ENCODE assay signal across 8 cellular contexts in the genomic region with DNA sequence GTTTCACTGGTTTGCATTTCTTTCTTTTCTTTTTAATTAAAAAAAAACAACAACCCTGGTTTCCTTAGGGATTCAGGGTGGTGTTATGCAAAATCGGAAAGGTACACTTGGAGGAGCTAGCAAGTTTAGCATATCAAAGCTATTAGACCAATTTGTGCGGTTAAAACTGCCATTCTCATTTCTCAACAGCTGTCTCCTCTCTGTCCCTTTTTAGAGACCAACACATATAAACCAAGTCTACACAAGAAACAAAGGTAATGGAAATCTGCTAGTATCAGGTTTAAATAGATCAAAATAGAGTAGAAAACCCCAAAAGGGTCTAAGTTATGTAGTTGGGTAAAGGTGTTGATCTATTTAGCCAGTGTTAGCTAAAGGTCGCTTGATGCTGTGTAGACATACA. TPM values are rescaled to one million over a fixed set of nuclear protein-coding genes. Genes with fewer than 3 reads are reported as not detected.
DNase-seq lines count a peak whose midpoint lies in the region; ATAC-seq and TF ChIP-seq lines count a peak whose summit lies in the region.

No MANE protein-coding gene starts in this region.

- H3K27me3 ChIP-seq in adrenal gland, result no peaks in the 10 kb centered on the region
- H3K27me3 ChIP-seq in kidney epithelial cell (ENCODE audit: control insufficient read depth, insufficient read depth, low read length), result no peaks in the 10 kb centered on the region
- no peaks in the 10 kb centered on the region for H3K27me3 ChIP-seq in subcutaneous abdominal adipose tissue (ENCODE audit: control insufficient read depth in 5 of 5, insufficient read depth in 4 of 5, low read length in 5 of 5)

- TF ChIP-seq POLR2A in adrenal gland (IDR thresholded peaks at IDR 0.05), result no peak

- TF ChIP-seq CTCF in adrenal gland (IDR thresholded peaks at IDR 0.05) (peak in 1 of 6 experiments; percentile 5), kidney epithelial cell (IDR thresholded peaks at IDR 0.05; ENCODE audit: insufficient read depth, low read length, poor library complexity, severe bottlenecking) (no peak)

- H3K4me1 ChIP-seq in adrenal gland (replicated peaks in 1 of 2) (peaks cover 5 to 34% of the 10 kb centered on the region in 2 donors), subcutaneous abdominal adipose tissue (ENCODE audit: control insufficient read depth in 5 of 5, insufficient read depth in 5 of 5, low read length in 5 of 5) (peaks cover 2 to 40% (median 36%) of the 10 kb centered on the region in 5 donors)

- H3K4me3 ChIP-seq in adrenal gland, result peak overlapping the region in 2 of 4 donors; percentile 27 to 54
- peak overlapping the region; percentile 37 for H3K4me3 ChIP-seq in kidney epithelial cell (ENCODE audit: low read depth, low read length)
- peak overlapping the region in 4 of 5 donors; percentile 75 to 90 (median 80) for H3K4me3 ChIP-seq in subcutaneous abdominal adipose tissue (ENCODE audit: low read depth in 1 of 5, low read length in 5 of 5)

- no peaks in the 10 kb centered on the region for H3K9me3 ChIP-seq in adrenal gland (replicated peaks in 1 of 3)
- H3K9me3 ChIP-seq in subcutaneous abdominal adipose tissue (ENCODE audit: control insufficient read depth in 5 of 5, low read length in 5 of 5), result no peaks in the 10 kb centered on the region

- peak overlapping the region in 4 of 5 donors; percentile 79 to 95 (median 92) for H3K27ac ChIP-seq in adrenal gland
- peak overlapping the region; percentile 90 for H3K27ac ChIP-seq in subcutaneous abdominal adipose tissue (ENCODE audit: low read depth, low read length)

- DNase-seq in adrenal gland (no peak), kidney epithelial cell (ENCODE audit: low read depth) (no peak), NCI-H748 (lab: John Stamatoyannopoulos, UW; ENCODE audit: unreplicated experiment) (no peak), left colon (no peak)

- ATAC-seq in HG03432 (IDR thresholded peaks at IDR 0.05; ENCODE audit: unreplicated experiment), result peak; percentile 8
- ATAC-seq in HG03159 (IDR thresholded peaks at IDR 0.05; ENCODE audit: unreplicated experiment), result no peak
- no peak for ATAC-seq in HG03097 (IDR thresholded peaks at IDR 0.05; ENCODE audit: low FRiP score, unreplicated experiment)
- ATAC-seq in left colon, result no peak

- WGBS in adrenal gland, 4 donors, result 46 to 54% (median 51%) methylated on average over 3 of the region's 3 CpGs

- H3K36me3 ChIP-seq in adrenal gland (replicated peaks in 1 of 2) (no peaks in the 10 kb centered on the region), kidney epithelial cell (ENCODE audit: control insufficient read depth, insufficient read depth, low read length) (no peaks in the 10 kb centered on the region), subcutaneous abdominal adipose tissue (ENCODE audit: control insufficient read depth in 5 of 5, insufficient read depth in 5 of 5, low read length in 5 of 5) (no peaks in the 10 kb centered on the region)

- intact Hi-C loops in adrenal gland (cut with DNase I) (loop anchor here in 1 of 2 donors (10.0 kb wide), 1 partner anchor 472 kb away; no protein-coding TSS in a partner anchor), left colon (cut with DNase I, micrococcal nuclease) (loop anchor here in 1 of 2 donors (5.0 kb wide), 1 partner anchor 105 kb away; no protein-coding TSS in a partner anchor)

- H3K9ac ChIP-seq in subcutaneous abdominal adipose tissue (ENCODE audit: low read length in 5 of 5), result peak overlapping the region in 3 of 5 donors; percentile 52 to 79 (median 66)

RNA-seq across cellular contexts. Expression of gene SESN3, which starts 1.7 kb away (rescaled TPM):
- total RNA-seq in adrenal gland (10 to 100 TPM; 30.1 to 90.0 (median 40.2) TPM), kidney epithelial cell (4.7 TPM in 2 replicates), left colon (10 to 100 TPM in 1 of 2 donors, 1 to 10 TPM in 1; 9.2 to 15.7 TPM)
- polyA plus RNA-seq in adrenal gland, result 10 to 100 TPM in 1 of 3 donors, 1 to 10 TPM in 2; 5.9 to 14.8 (median 8.3) TPM
